6 cellular contexts compared by ENCODE assay signal in the genomic region with DNA sequence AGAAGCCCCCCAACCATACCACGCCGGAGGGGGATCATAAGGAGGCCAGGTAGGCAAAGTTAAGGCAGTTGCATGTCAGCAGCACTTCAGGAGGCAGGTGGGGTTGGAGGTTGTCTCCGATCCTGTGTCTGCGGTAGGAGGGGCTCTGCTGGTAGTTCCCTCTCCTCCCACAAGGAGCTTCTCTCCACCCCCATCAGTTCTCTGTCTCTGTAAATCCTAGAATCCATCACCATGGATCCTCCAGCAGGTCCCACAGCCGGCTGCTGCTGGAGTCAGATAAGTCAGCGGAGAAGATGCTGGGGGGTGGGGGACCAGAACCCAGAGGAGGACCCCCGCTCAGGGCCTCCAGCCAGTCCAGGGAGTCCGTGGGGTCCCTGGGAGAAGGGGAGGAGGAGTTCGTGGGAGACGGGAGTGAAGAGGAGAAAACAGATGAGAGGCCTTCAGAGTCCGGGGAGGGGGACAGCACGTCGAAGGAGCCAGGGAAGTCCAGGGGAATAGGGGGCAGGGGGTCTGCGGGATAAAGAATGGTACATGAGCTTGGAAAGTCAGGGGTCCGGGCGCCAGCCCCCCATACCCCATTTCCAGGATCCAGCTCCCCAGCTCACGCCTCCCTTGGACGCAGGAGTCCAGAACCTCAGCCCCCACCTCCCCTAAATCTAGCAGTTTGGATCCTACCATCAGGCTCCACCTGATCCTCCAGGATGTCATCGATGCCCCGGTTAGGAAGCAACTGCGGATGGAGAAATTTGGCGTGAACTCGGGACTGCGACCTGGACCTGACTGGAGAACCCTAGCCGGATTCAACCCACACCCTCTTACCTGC.
DNase-seq lines count a peak whose midpoint lies in the region; ATAC-seq lines count a peak whose summit lies in the region.

No MANE protein-coding gene starts in this region.

- no peaks in the 10 kb centered on the region for H3K27me3 Mint-ChIP-seq in activated naive CD8-positive, alpha-beta T cell treated with anti-CD3 and anti-CD28 coated beads, Interleukin-2, amount 50 U/mL, for 24 hours

- no peak for ATAC-seq in activated naive CD8-positive, alpha-beta T cell treated with anti-CD3 and anti-CD28 coated beads, Interleukin-2, amount 50 U/mL, for 24 hours
- no peak for ATAC-seq in HG03442 (IDR thresholded peaks at IDR 0.05; ENCODE audit: unreplicated experiment)

- H3K36me3 ChIP-seq in mucosa of rectum (ENCODE audit: control insufficient read depth in 2 of 2, insufficient read depth in 2 of 2, low read length in 2 of 2), result no peaks in the 10 kb centered on the region

- peak overlapping the region; percentile 53 to 89 for H3K27ac ChIP-seq in mucosa of rectum (ENCODE audit: low read depth in 2 of 2, low read length in 2 of 2)

- no peaks in the 10 kb centered on the region for H3K9me3 Mint-ChIP-seq in activated naive CD8-positive, alpha-beta T cell treated with anti-CD3 and anti-CD28 coated beads, Interleukin-2, amount 50 U/mL, for 24 hours

- peak overlapping the region; percentile 58 to 77 for H3K9ac ChIP-seq in mucosa of rectum (ENCODE audit: low read depth in 1 of 2, low read length in 2 of 2)

- H3K4me1 ChIP-seq in mucosa of rectum (ENCODE audit: control insufficient read depth in 2 of 2, insufficient read depth in 2 of 2, low read length in 2 of 2), result peaks cover 24 to 36% of the 10 kb centered on the region in 2 donors

- H3K9me3 ChIP-seq in mucosa of rectum (ENCODE audit: control insufficient read depth in 2 of 2, low read length in 2 of 2), result peaks cover 0 to 2% of the 10 kb centered on the region in 2 donors

- peaks cover 6% of the 10 kb centered on the region for H3K36me3 Mint-ChIP-seq in activated naive CD8-positive, alpha-beta T cell treated with anti-CD3 and anti-CD28 coated beads, Interleukin-2, amount 50 U/mL, for 24 hours (ENCODE audit: low read depth)

- H3K27me3 ChIP-seq in mucosa of rectum (ENCODE audit: control insufficient read depth in 2 of 2, insufficient read depth in 2 of 2, low read length in 2 of 2), result no peaks in the 10 kb centered on the region

- DNase-seq in NCI-H2227 (lab: John Stamatoyannopoulos, UW; ENCODE audit: unreplicated experiment) (peak; percentile 31), NCI-H2227 treated with DMSO at 0.1 percent for 48 hours (lab: John Stamatoyannopoulos, UW) (no peak), COR-L47 (lab: John Stamatoyannopoulos, UW) (no peak)
- peak; percentile 12 for DNase-seq in activated naive CD8-positive, alpha-beta T cell treated with anti-CD3 and anti-CD28 coated beads, Interleukin-2, amount 50 U/mL, for 24 hours

- H3K27ac Mint-ChIP-seq in activated naive CD8-positive, alpha-beta T cell treated with anti-CD3 and anti-CD28 coated beads, Interleukin-2, amount 50 U/mL, for 24 hours, result no peak overlapping the region

- H3K4me1 Mint-ChIP-seq in activated naive CD8-positive, alpha-beta T cell treated with anti-CD3 and anti-CD28 coated beads, Interleukin-2, amount 50 U/mL, for 24 hours, result peaks cover 8% of the 10 kb centered on the region

- H3K4me3 Mint-ChIP-seq in activated naive CD8-positive, alpha-beta T cell treated with anti-CD3 and anti-CD28 coated beads, Interleukin-2, amount 50 U/mL, for 24 hours, result peak overlapping the region; percentile 83

- peak overlapping the region; percentile 82 to 91 for H3K4me3 ChIP-seq in mucosa of rectum (ENCODE audit: low read length in 2 of 2)

Comparison
In these comparisons a context has a peak if more than half of its experiments do, and no peak if none do; other contexts are left out.
1. DNase-seq: peak in NCI-H2227 (single experiment) and activated naive CD8-positive, alpha-beta T cell treated with anti-CD3 and anti-CD28 coated beads, Interleukin-2, amount 50 U/mL, for 24 hours (single experiment); none in NCI-H2227 treated with DMSO at 0.1 percent for 48 hours (single experiment) and COR-L47 (single experiment).